Comparison of ENCODE assay signal across 32 cellular contexts in genomic region chr9:2856400-2856799, GRCh38.
"Had no signal": no experiment of that assay in that cellular context is flagged by ENCODE, and none has a peak within 500 bp of the region (broad histone marks: within the 10 kb centered on the region; RNA-seq: fewer than 3 reads in every experiment).

No MANE protein-coding gene starts in this region.

- H3K36me3 Mint-ChIP-seq: naive thymus-derived CD8-positive, alpha-beta T cell; natural killer cell treated with Interleukin-12 subunit alpha and Interleukin-12 subunit beta and Interleukin-15 and Interleukin-18, amount 100 ng/mL, for 72 hours; stimulated activated memory B cell treated with anti-CD40 and anti-IgM and Interleukin-4, amounts not matched to agents 10 μg/mL and 1 μg/mL and 100 μg/mL, for 72 hours; type B pancreatic cell had no signal

- H3K4me2 ChIP-seq: smooth muscle cell had no signal

- H3K4me3 Mint-ChIP-seq: naive thymus-derived CD8-positive, alpha-beta T cell; natural killer cell treated with Interleukin-12 subunit alpha and Interleukin-12 subunit beta and Interleukin-15 and Interleukin-18, amount 100 ng/mL, for 72 hours; nephron progenitor cell; neural crest cell; stimulated activated memory B cell treated with anti-CD40 and anti-IgM and Interleukin-4, amounts not matched to agents 10 μg/mL and 1 μg/mL and 100 μg/mL, for 72 hours; stimulated activated naive CD8-positive, alpha-beta T cell treated with anti-CD3 and anti-CD28 coated beads, Interleukin-15, amount 100 ng/mL, for 72 hours; type B pancreatic cell had no signal

- H3K27me3 ChIP-seq: testis, tibial artery, upper lobe of right lung, uterus had no signal

- H3K27ac Mint-ChIP-seq: naive thymus-derived CD8-positive, alpha-beta T cell; natural killer cell treated with Interleukin-12 subunit alpha and Interleukin-12 subunit beta and Interleukin-15 and Interleukin-18, amount 100 ng/mL, for 72 hours; nephron progenitor cell; progenitor cell of endocrine pancreas; stimulated activated memory B cell treated with anti-CD40 and anti-IgM and Interleukin-4, amounts not matched to agents 10 μg/mL and 1 μg/mL and 100 μg/mL, for 72 hours; type B pancreatic cell had no signal

- DNase-seq: naive thymus-derived CD8-positive, alpha-beta T cell; nephron progenitor cell; nucleus accumbens; pancreas; posterior cingulate gyrus; psoas muscle; right cardiac atrium; spleen; stimulated activated CD4-positive, alpha-beta T cell treated with anti-CD3 and anti-CD28 coated beads, Interleukin-12 subunit alpha, Interleukin-12 subunit beta, amount 100 ng/mL, for 4 hours; stimulated activated CD4-positive, alpha-beta T cell treated with anti-CD3 and anti-CD28 coated beads, Interleukin-1b, Interleukin-23, amount 100 ng/mL, for 48 hours; stimulated activated CD4-positive, alpha-beta T cell treated with anti-CD3 and anti-CD28 coated beads, Interleukin-4, amount 100 ng/mL, for 1 hour; stimulated activated CD4-positive, alpha-beta T cell treated with anti-CD3 and anti-CD28 coated beads, Interleukin-4, amount 100 ng/mL, for 4 hours; stimulated activated CD8-positive, alpha-beta memory T cell treated with anti-CD3 and anti-CD28 coated beads, Interleukin-4, amount 100 ng/mL, for 48 hours; stimulated activated naive CD4-positive, alpha-beta T cell; stimulated activated naive CD8-positive, alpha-beta T cell treated with anti-CD3 and anti-CD28 coated beads, Interleukin-15, amount 100 ng/mL, for 72 hours; stimulated activated naive CD8-positive, alpha-beta T cell treated with anti-CD3 and anti-CD28 coated beads, Interleukin-15, Interleukin-2, amounts not matched to agents 100 U/mL and 50 U/mL, for 24 hours; substantia nigra; testis; tibial artery; transverse colon; upper lobe of right lung; uterus had no signal

- H3K4me3 ChIP-seq: pancreas, psoas muscle, skin epidermis, smooth muscle cell, spleen, suprapubic skin, testis, tibial artery, transverse colon, upper lobe of right lung, uterus had no signal

- H3K4me1 ChIP-seq: pancreas, psoas muscle, testis, tibial artery, transverse colon, upper lobe of right lung, uterus had no signal

- H3K36me3 ChIP-seq: neutrophil, pancreas, spleen, suprapubic skin, tibial artery, transverse colon, upper lobe of right lung, uterus had no signal

- H3K27ac ChIP-seq: neutrophil, pancreas, psoas muscle, skin epidermis, spleen, suprapubic skin, testis, tibial artery, transverse colon, upper lobe of right lung, uterus had no signal

- H3K9me3 ChIP-seq: neutrophil, pancreas, psoas muscle, spleen, suprapubic skin, testis, tibial artery, transverse colon, upper lobe of right lung, uterus had no signal

- FAIRE-seq: pancreas had no signal

- H3K4me1 Mint-ChIP-seq: nephron progenitor cell had no signal

- H3K9me3 Mint-ChIP-seq: naive thymus-derived CD8-positive, alpha-beta T cell; natural killer cell treated with Interleukin-12 subunit alpha and Interleukin-12 subunit beta and Interleukin-15 and Interleukin-18, amount 100 ng/mL, for 72 hours; nephron progenitor cell; neural crest cell; stimulated activated memory B cell treated with anti-CD40 and anti-IgM and Interleukin-4, amounts not matched to agents 10 μg/mL and 1 μg/mL and 100 μg/mL, for 72 hours; stimulated activated naive CD8-positive, alpha-beta T cell treated with anti-CD3 and anti-CD28 coated beads, Interleukin-15, amount 100 ng/mL, for 72 hours; type B pancreatic cell had no signal

- ATAC-seq: naive thymus-derived CD8-positive, alpha-beta T cell; natural killer cell treated with Interleukin-12 subunit alpha and Interleukin-12 subunit beta and Interleukin-15 and Interleukin-18, amount 100 ng/mL, for 72 hours; pancreas; psoas muscle; right cardiac atrium; sciatic nerve; stimulated activated memory B cell treated with anti-CD40 and anti-IgM and Interleukin-4, amounts not matched to agents 10 μg/mL and 1 μg/mL and 100 μg/mL, for 72 hours; stimulated activated naive CD8-positive, alpha-beta T cell treated with anti-CD3 and anti-CD28 coated beads, Interleukin-15, amount 100 ng/mL, for 72 hours; stimulated activated naive CD8-positive, alpha-beta T cell treated with anti-CD3 and anti-CD28 coated beads, Interleukin-15, Interleukin-2, amounts not matched to agents 100 U/mL and 50 U/mL, for 24 hours; upper lobe of right lung had no signal
